34 cellular contexts compared by ENCODE assay signal in genomic region chr11:21007297-21007696, GRCh38.
"Had no signal": no experiment of that assay in that cellular context is flagged by ENCODE, and none has a peak within 500 bp of the region (broad histone marks: within the 10 kb centered on the region; RNA-seq: fewer than 3 reads in every experiment).

No MANE protein-coding gene starts in this region.

- DNase-seq: activated CD4-positive, alpha-beta T cell treated with anti-CD3 and anti-CD28 coated beads for 1 hour; activated CD4-positive, alpha-beta T cell treated with anti-CD3 and anti-CD28 coated beads for 48 hours; activated CD4-positive, CD25-positive, alpha-beta regulatory T cell; activated CD8-positive, alpha-beta T cell treated with anti-CD3 and anti-CD28 coated beads for 36 hours; activated effector memory CD4-positive, alpha-beta T cell treated with anti-CD3 and anti-CD28 coated beads, Interleukin-2, amount 50 U/mL, for 16 hours; activated naive CD4-positive, alpha-beta T cell; activated naive CD4-positive, alpha-beta T cell treated with anti-CD3 and anti-CD28 coated beads, Interleukin-2, amount 50 U/mL, for 16 hours; activated naive CD8-positive, alpha-beta T cell treated with anti-CD3 and anti-CD28 coated beads, Interleukin-2, amount 10 ng/mL, durations not matched to agents 7 days and 5 days; activated T-cell treated with anti-CD3 and anti-CD28 coated beads, Interleukin-2, amount 50 U/mL, for 1 hour; activated T-cell treated with anti-CD3 and anti-CD28 coated beads, Interleukin-2, amount 50 U/mL, for 72 hours; amygdala; MM.1S; NCI-H1092 treated with DMSO at 0.1 percent for 48 hours; NCI-H1417; NCI-H146; NCI-H187; NCI-H2029 treated with DMSO at 0.1 percent for 48 hours; NCI-H2171 treated with DMSO at 0.1 percent for 48 hours; NCI-H2227 treated with DMSO at 0.1 percent for 48 hours; NCI-H446; NCI-H510A treated with DMSO at 0.1 percent for 48 hours; NCI-H69; NCI-H82; PC-3; Peyer's patch; RPMI8226; SIG-M5; SW 1271; T-helper 1 cell; T-helper 2 cell; T-helper 9 cell had no signal

- H3K27me3 Mint-ChIP-seq: activated CD8-positive, alpha-beta T cell treated with anti-CD3 and anti-CD28 coated beads for 36 hours; activated T-helper 17 cell treated with anti-CD3 and anti-CD28 coated beads, Interleukin-2, amount 50 U/mL, for 72 hours; central memory CD8-positive, alpha-beta T cell had no signal

- H3K4me3 Mint-ChIP-seq: activated CD8-positive, alpha-beta T cell treated with anti-CD3 and anti-CD28 coated beads for 36 hours; activated naive CD8-positive, alpha-beta T cell treated with anti-CD3 and anti-CD28 coated beads, Interleukin-2, amount 10 ng/mL, durations not matched to agents 7 days and 5 days; activated T-cell treated with anti-CD3 and anti-CD28 coated beads, Interleukin-2, amount 50 U/mL, for 72 hours; activated T-helper 17 cell treated with anti-CD3 and anti-CD28 coated beads, Interleukin-2, amount 50 U/mL, for 72 hours; central memory CD8-positive, alpha-beta T cell had no signal

- ATAC-seq: activated CD8-positive, alpha-beta T cell treated with anti-CD3 and anti-CD28 coated beads for 36 hours; activated T-cell treated with anti-CD3 and anti-CD28 coated beads, Interleukin-2, amount 50 U/mL, for 72 hours; activated T-helper 17 cell treated with anti-CD3 and anti-CD28 coated beads, Interleukin-2, amount 50 U/mL, for 72 hours; PC-3; SK-N-SH treated with all-trans-retinoic acid at 6 μM for 48 hours had no signal

- H3K27ac Mint-ChIP-seq: activated CD8-positive, alpha-beta T cell treated with anti-CD3 and anti-CD28 coated beads for 36 hours; activated naive CD8-positive, alpha-beta T cell treated with anti-CD3 and anti-CD28 coated beads, Interleukin-2, amount 10 ng/mL, durations not matched to agents 7 days and 5 days; activated T-cell treated with anti-CD3 and anti-CD28 coated beads, Interleukin-2, amount 50 U/mL, for 72 hours; activated T-helper 17 cell treated with anti-CD3 and anti-CD28 coated beads, Interleukin-2, amount 50 U/mL, for 72 hours had no signal

- H3K36me3 Mint-ChIP-seq: activated naive CD8-positive, alpha-beta T cell treated with anti-CD3 and anti-CD28 coated beads, Interleukin-2, amount 10 ng/mL, durations not matched to agents 7 days and 5 days had no signal

- H3K4me1 Mint-ChIP-seq: activated naive CD8-positive, alpha-beta T cell treated with anti-CD3 and anti-CD28 coated beads, Interleukin-2, amount 10 ng/mL, durations not matched to agents 7 days and 5 days; activated T-helper 17 cell treated with anti-CD3 and anti-CD28 coated beads, Interleukin-2, amount 50 U/mL, for 72 hours; central memory CD8-positive, alpha-beta T cell had no signal
